Comparison of ENCODE assay signal across 32 cellular contexts in genomic region chr12:111151441-111151840, GRCh38.
"Had no signal": no experiment of that assay in that cellular context is flagged by ENCODE, and none has a peak within 500 bp of the region (broad histone marks: within the 10 kb centered on the region; RNA-seq: fewer than 3 reads in every experiment).

No MANE protein-coding gene starts in this region.

- H3K4me3 Mint-ChIP-seq: activated B cell treated with CpG ODN at 0.5 μM for 24 hours; activated CD8-positive, alpha-beta T cell treated with anti-CD3 and anti-CD28 coated beads for 36 hours; activated naive CD8-positive, alpha-beta T cell; activated T-cell treated with anti-CD3 and anti-CD28 coated beads, Interleukin-2, amount 50 U/mL, for 4 hours; activated T-helper 17 cell treated with anti-CD3 and anti-CD28 coated beads, Interleukin-2, amount 50 U/mL, for 72 hours; central memory CD8-positive, alpha-beta T cell; effector memory CD8-positive, alpha-beta T cell; T-helper 17 cell; T-helper 2 cell treated with Interferon-gamma antibody and Interleukin-4, amounts not matched to agents 5 μg/mL and 100 μg/mL, for 36 hours had no signal

- H3K4me1 ChIP-seq: foreskin keratinocyte, gastrocnemius medialis had no signal

- H3K36me3 ChIP-seq: brain microvascular endothelial cell, esophagus muscularis mucosa, gastrocnemius medialis, WERI-Rb-1 had no signal

- DNase-seq: activated B cell treated with CpG ODN at 0.5 μM for 24 hours; activated CD4-positive, alpha-beta T cell treated with anti-CD3 and anti-CD28 coated beads for 48 hours; activated CD4-positive, alpha-beta T cell treated with anti-CD3 and anti-CD28 coated beads, Interleukin-2, amount 50 U/mL, for 1 hour; activated CD4-positive, alpha-beta T cell treated with anti-CD3 and anti-CD28 coated beads, Interleukin-2, amount 50 U/mL, for 48 hours; activated CD8-positive, alpha-beta memory T cell treated with anti-CD3 and anti-CD28 coated beads for 24 hours; activated CD8-positive, alpha-beta T cell treated with anti-CD3 and anti-CD28 coated beads for 36 hours; activated effector memory CD4-positive, alpha-beta T cell treated with Interleukin-2 at 50 U/mL for 16 hours; activated gamma-delta T cell treated with Interleukin-2 at 50 U/mL for 16 hours; activated naive CD4-positive, alpha-beta T cell treated with anti-CD3 and anti-CD28 coated beads, Interleukin-2, amount 50 U/mL, for 16 hours; activated naive CD4-positive, alpha-beta T cell treated with Interleukin-2 at 50 U/mL for 16 hours; activated T-cell treated with anti-CD3 and anti-CD28 coated beads, Interleukin-2, amount 50 U/mL, for 4 hours; amygdala; aorta; brain microvascular endothelial cell; dermis blood vessel endothelial cell; effector CD4-positive, alpha-beta T cell; effector memory CD8-positive, alpha-beta T cell; erythroblast; foreskin keratinocyte; gastrocnemius medialis; glutamatergic neuron; T-helper 1 cell; T-helper 17 cell; T1000; WERI-Rb-1 had no signal

- H3K9me3 ChIP-seq: esophagus muscularis mucosa, gastrocnemius medialis had no signal

- H3K27me3 Mint-ChIP-seq: activated CD8-positive, alpha-beta T cell treated with anti-CD3 and anti-CD28 coated beads for 36 hours had no signal

- H3K4me3 ChIP-seq: coronary artery, esophagus muscularis mucosa, gastrocnemius medialis had no signal

- H3K27ac Mint-ChIP-seq: activated B cell treated with CpG ODN at 0.5 μM for 24 hours; activated CD8-positive, alpha-beta T cell treated with anti-CD3 and anti-CD28 coated beads for 36 hours; activated naive CD8-positive, alpha-beta T cell; activated T-helper 17 cell treated with anti-CD3 and anti-CD28 coated beads, Interleukin-2, amount 50 U/mL, for 72 hours; effector memory CD8-positive, alpha-beta T cell; T-helper 17 cell; T-helper 2 cell treated with Interferon-gamma antibody and Interleukin-4, amounts not matched to agents 5 μg/mL and 100 μg/mL, for 36 hours had no signal

- H3K9me3 Mint-ChIP-seq: activated CD8-positive, alpha-beta T cell treated with anti-CD3 and anti-CD28 coated beads for 36 hours; central memory CD8-positive, alpha-beta T cell; effector memory CD8-positive, alpha-beta T cell; T-helper 2 cell treated with Interferon-gamma antibody and Interleukin-4, amounts not matched to agents 5 μg/mL and 100 μg/mL, for 36 hours had no signal

- ATAC-seq: activated CD4-positive, CD25-positive, alpha-beta regulatory T cell treated with anti-CD3 and anti-CD28 coated beads, Interleukin-2, amount 50 U/mL, for 24 hours; activated CD8-positive, alpha-beta T cell treated with anti-CD3 and anti-CD28 coated beads for 36 hours; activated T-cell treated with anti-CD3 and anti-CD28 coated beads, Interleukin-2, amount 50 U/mL, for 4 hours; activated T-helper 17 cell treated with anti-CD3 and anti-CD28 coated beads, Interleukin-2, amount 50 U/mL, for 72 hours; effector memory CD8-positive, alpha-beta T cell; foreskin keratinocyte; gastrocnemius medialis; T-helper 17 cell had no signal

- H3K27me3 ChIP-seq: brain microvascular endothelial cell had no signal

- H3K27ac ChIP-seq: brain microvascular endothelial cell, coronary artery, esophagus muscularis mucosa, foreskin keratinocyte, gastrocnemius medialis, WERI-Rb-1 had no signal

- H3K4me1 Mint-ChIP-seq: activated B cell treated with CpG ODN at 0.5 μM for 24 hours; activated T-helper 17 cell treated with anti-CD3 and anti-CD28 coated beads, Interleukin-2, amount 50 U/mL, for 72 hours; central memory CD8-positive, alpha-beta T cell; T-helper 17 cell had no signal
